ENCODE assay signal across 13 cellular contexts in genomic region chr2:240596080-240596460, GRCh38. TPM values are rescaled to one million over a fixed set of nuclear protein-coding genes. Genes with fewer than 3 reads are reported as not detected.
DNase-seq lines count a peak whose midpoint lies in the region; ATAC-seq lines count a peak whose summit lies in the region.
"Had no signal": no experiment of that assay in that cellular context is flagged by ENCODE, and none has a peak within 500 bp of the region (broad histone marks: within the 10 kb centered on the region; RNA-seq: fewer than 3 reads in every experiment).

No MANE protein-coding gene starts in this region.

- DNase-seq in stimulated activated CD4-positive, alpha-beta T cell treated with anti-CD3 and anti-CD28 coated beads, Interleukin-4, amount 100 ng/mL, for 1 hour: peak; percentile 1
- no peak for DNase-seq in stimulated activated CD4-positive, alpha-beta T cell treated with anti-CD3 and anti-CD28 coated beads, Interleukin-1b, Interleukin-23, amount 100 ng/mL, for 48 hours
- DNase-seq in left cardiac atrium: peak; percentile 22
- peak; percentile 76 for DNase-seq in posterior vena cava (ENCODE audit: low spot score)
- no peak for DNase-seq in GOT3 (lab: John Stamatoyannopoulos, UW)
- no peak for DNase-seq in ureter (ENCODE audit: low spot score)
- DNase-seq: activated CD4-positive, CD25-positive, alpha-beta regulatory T cell; DMS79 treated with DMSO at 0.1 percent for 48 hours; NCI-H1930; NCI-H226; PC-3 had no signal

- intact Hi-C loops in left cardiac atrium (cut with DNase I): no loop called here
- intact Hi-C loops in posterior vena cava (cut with DNase I): no loop called here

- ATAC-seq in left cardiac atrium (peak; percentile 2 to 40), HG02973 (IDR thresholded peaks at IDR 0.05; ENCODE audit: unreplicated experiment) (no peak)
- ATAC-seq in activated CD4-positive, CD25-positive, alpha-beta regulatory T cell treated with anti-CD3 and anti-CD28 coated beads, Interleukin-2, amount 50 U/mL, for 24 hours: no peak
- ATAC-seq: PC-3 had no signal

RNA-seq across cellular contexts. Expression of gene CAPN10, which starts 9.5 kb away (rescaled TPM):
- 10 to 100 TPM; 17.9 to 26.6 TPM for total RNA-seq in left cardiac atrium
- total RNA-seq in posterior vena cava: 10 to 100 TPM; 18.6 to 22.6 TPM
- 34.4 TPM for total RNA-seq in ureter

RNA-seq across cellular contexts. Expression of gene RNPEPL1, which starts 27.8 kb away (rescaled TPM):
- total RNA-seq in left cardiac atrium (10 to 100 TPM; 47.3 to 67.6 TPM), posterior vena cava (10 to 100 TPM; 47.1 to 49.3 TPM), ureter (57.3 TPM)

RNA-seq across cellular contexts. Expression of gene GPR35, which starts 29.2 kb away (rescaled TPM):
- total RNA-seq in left cardiac atrium: 1 to 10 TPM; 1.1 to 1.3 TPM
- total RNA-seq in posterior vena cava: 1 to 10 TPM; 1.2 to 1.8 TPM
- 1.6 TPM for total RNA-seq in ureter

RNA-seq across cellular contexts. Expression of gene DUSP28, which starts 35.9 kb away (rescaled TPM):
- total RNA-seq in left cardiac atrium (1 to 10 TPM; 8.1 to 8.2 TPM), posterior vena cava (1 to 10 TPM; 2.0 to 2.3 TPM), ureter (6.2 TPM)

RNA-seq across cellular contexts. Expression of gene ANKMY1, which starts 38.3 kb away (rescaled TPM):
- total RNA-seq in left cardiac atrium (1 to 10 TPM; 4.9 to 8.1 TPM), posterior vena cava (10 to 100 TPM in 1 of 2 donors, 1 to 10 TPM in 1; 7.1 to 12.9 TPM), ureter (52.8 TPM)

Comparison
In these comparisons a context has a peak if more than half of its experiments do, and no peak if none do; other contexts are left out.
1. DNase-seq: peak in stimulated activated CD4-positive, alpha-beta T cell treated with anti-CD3 and anti-CD28 coated beads, Interleukin-4, amount 100 ng/mL, for 1 hour (single experiment), left cardiac atrium (single experiment) and posterior vena cava (single experiment); none in stimulated activated CD4-positive, alpha-beta T cell treated with anti-CD3 and anti-CD28 coated beads, Interleukin-1b, Interleukin-23, amount 100 ng/mL, for 48 hours (single experiment), GOT3 (single experiment) and ureter (single experiment).
2. ATAC-seq: peak in left cardiac atrium (2 of 2); none in activated CD4-positive, CD25-positive, alpha-beta regulatory T cell treated with anti-CD3 and anti-CD28 coated beads, Interleukin-2, amount 50 U/mL, for 24 hours (0 of 2) and HG02973 (single experiment).